Comparison of ENCODE assay signal across 6 cellular contexts in genomic region chrX:149770344-149770743, GRCh38. TPM values are rescaled to one million over a fixed set of nuclear protein-coding genes. Genes with fewer than 3 reads are reported as not detected.
"Had no signal": no experiment of that assay in that cellular context is flagged by ENCODE, and none has a peak within 500 bp of the region (broad histone marks: within the 10 kb centered on the region; RNA-seq: fewer than 3 reads in every experiment).

No MANE protein-coding gene starts in this region.

RNA-seq across cellular contexts. Expression of gene HSFX1, which starts 3.5 kb away (rescaled TPM):
- total RNA-seq: H4 had no signal
- polyA plus RNA-seq: GM23248 had no signal

RNA-seq across cellular contexts. Expression of gene MAGEA9, which starts 11.4 kb away (rescaled TPM):
- total RNA-seq: GM23248, H4, H7, HFFc6, HT1080, IMR-90 had no signal
- polyA plus RNA-seq: GM23248, IMR-90 had no signal

RNA-seq across cellular contexts. Expression of gene MAGEA11, which starts 58.5 kb away (rescaled TPM):
- total RNA-seq: GM23248, IMR-90 had no signal
- polyA plus RNA-seq: GM23248, IMR-90 had no signal
